8 cellular contexts compared by ENCODE assay signal in genomic region chr12:51246254-51246853, GRCh38. TPM values are rescaled to one million over a fixed set of nuclear protein-coding genes. Genes with fewer than 3 reads are reported as not detected.
DNase-seq lines count a peak whose midpoint lies in the region; ATAC-seq, FAIRE-seq and TF ChIP-seq lines count a peak whose summit lies in the region.

No MANE protein-coding gene starts in this region.

- no peaks in the 10 kb centered on the region for H3K27me3 ChIP-seq in right cardiac atrium (ENCODE audit: control insufficient read depth, insufficient read depth)
- H3K27me3 ChIP-seq in stomach = no peaks in the 10 kb centered on the region

- intact Hi-C loops in right cardiac atrium (cut with DNase I) (no loop called here), stomach (cut with DNase I; ENCODE audit: low total_unique reads) (no loop called here)

- ATAC-seq in activated CD8-positive, alpha-beta T cell treated with anti-CD3 and anti-CD28 coated beads, Interleukin-2, amount 10 ng/mL, durations not matched to agents 7 days and 5 days = peak; percentile 66
- peak; percentile 83 for ATAC-seq in right cardiac atrium
- ATAC-seq in HG02588 (IDR thresholded peaks at IDR 0.05; ENCODE audit: unreplicated experiment) = no peak
- ATAC-seq in HG02885 (IDR thresholded peaks at IDR 0.05; ENCODE audit: poor library complexity, unreplicated experiment) = no peak

- H3K4me3 ChIP-seq in right cardiac atrium (ENCODE audit: low read length) (no peak overlapping the region), stomach (no peak overlapping the region)

- H3K27ac Mint-ChIP-seq in activated CD8-positive, alpha-beta T cell treated with anti-CD3 and anti-CD28 coated beads, Interleukin-2, amount 10 ng/mL, durations not matched to agents 7 days and 5 days = peak overlapping the region; percentile 82

- peaks cover 39 to 55% (median 51%) of the 10 kb centered on the region in 4 donors for H3K36me3 ChIP-seq in stomach

- no peaks in the 10 kb centered on the region for H3K27me3 Mint-ChIP-seq in activated CD8-positive, alpha-beta T cell treated with anti-CD3 and anti-CD28 coated beads, Interleukin-2, amount 10 ng/mL, durations not matched to agents 7 days and 5 days (ENCODE audit: low read depth)

- TF ChIP-seq POLR2A in stomach (IDR thresholded peaks at IDR 0.05) = no peak
- TF ChIP-seq POLR2A in H54 (IDR thresholded peaks at IDR 0.05; ENCODE audit: low read depth, low read length) = no peak

- H3K9me3 Mint-ChIP-seq in activated CD8-positive, alpha-beta T cell treated with anti-CD3 and anti-CD28 coated beads, Interleukin-2, amount 10 ng/mL, durations not matched to agents 7 days and 5 days (ENCODE audit: insufficient read depth) = no peaks in the 10 kb centered on the region

- CTCF ChIA-PET in activated CD8-positive, alpha-beta T cell treated with anti-CD3 and anti-CD28 coated beads, Interleukin-2, amount 10 ng/mL, durations not matched to agents 7 days and 5 days (lab: Charles Lee) = interaction anchor here (0.8 to 1.4 kb wide), 5 partner anchors 28 to 197 kb away, joined by 3 to 4 read pairs (median 3); partner anchors contain the start of gene POU6F1

- peak overlapping the region; percentile 9 for H3K4me3 Mint-ChIP-seq in activated CD8-positive, alpha-beta T cell treated with anti-CD3 and anti-CD28 coated beads, Interleukin-2, amount 10 ng/mL, durations not matched to agents 7 days and 5 days

- POLR2A ChIA-PET in activated CD8-positive, alpha-beta T cell treated with anti-CD3 and anti-CD28 coated beads, Interleukin-2, amount 10 ng/mL, durations not matched to agents 7 days and 5 days (lab: Charles Lee) = interaction anchor here (0.9 to 3.9 kb wide), 3 partner anchors 7 to 171 kb away, joined by 3 to 29 read pairs (median 5); partner anchors contain the start of gene DAZAP2

- TF ChIP-seq EP300 in stomach (IDR thresholded peaks at IDR 0.05) = no peak

- peaks cover 7% of the 10 kb centered on the region for H3K4me1 ChIP-seq in right cardiac atrium (ENCODE audit: control insufficient read depth, insufficient read depth, low read length)
- H3K4me1 ChIP-seq in stomach = peaks cover 0 to 67% (median 33%) of the 10 kb centered on the region in 4 donors

- peaks cover 46% of the 10 kb centered on the region for H3K36me3 Mint-ChIP-seq in activated CD8-positive, alpha-beta T cell treated with anti-CD3 and anti-CD28 coated beads, Interleukin-2, amount 10 ng/mL, durations not matched to agents 7 days and 5 days (ENCODE audit: low read depth)

- FAIRE-seq in H54 (lab: Jason Lieb, UNC) = no peak

- H3K27ac ChIP-seq in right cardiac atrium (ENCODE audit: low read length) = peak overlapping the region; percentile 51
- H3K27ac ChIP-seq in stomach = peak overlapping the region; percentile 5 to 73 (median 37)

- peaks cover 51% of the 10 kb centered on the region for H3K4me1 Mint-ChIP-seq in activated CD8-positive, alpha-beta T cell treated with anti-CD3 and anti-CD28 coated beads, Interleukin-2, amount 10 ng/mL, durations not matched to agents 7 days and 5 days (ENCODE audit: low read depth)

- WGBS in right cardiac atrium = 13% methylated on average over 7 of the region's 7 CpGs
- WGBS in stomach, 5 donors = 13 to 39% (median 19%) methylated on average over 7 of the region's 7 CpGs

- DNase-seq in CMK (ENCODE audit: low read depth) (peak; percentile 79), right cardiac atrium (peak in 1 of 3 donors; percentile 25), stomach (no peak), H54 (ENCODE audit: insufficient read length, low spot score) (no peak)
- DNase-seq in activated CD8-positive, alpha-beta T cell treated with anti-CD3 and anti-CD28 coated beads, Interleukin-2, amount 10 ng/mL, durations not matched to agents 7 days and 5 days = peak; percentile 59

- H3K9me3 ChIP-seq in right cardiac atrium (ENCODE audit: control insufficient read depth, low read length) (no peaks in the 10 kb centered on the region), stomach (no peaks in the 10 kb centered on the region)

- TF ChIP-seq CTCF in LNCAP (IDR thresholded peaks at IDR 0.05) (peak; percentile 25; the same call in 1 of the 2 replicates), stomach (IDR thresholded peaks at IDR 0.05) (no peak)

RNA-seq across cellular contexts. Expression of gene DAZAP2, which starts 7.7 kb away (rescaled TPM):
- total RNA-seq in activated CD8-positive, alpha-beta T cell treated with anti-CD3 and anti-CD28 coated beads, Interleukin-2, amount 10 ng/mL, durations not matched to agents 7 days and 5 days = 100 to 1,000 TPM; 186 TPM
- 100 to 1,000 TPM; 150 to 176 (median 168) TPM for total RNA-seq in right cardiac atrium
- polyA plus RNA-seq in right cardiac atrium = 135 TPM
- total RNA-seq in stomach = 100 to 1,000 TPM in 3 of 5 donors, 10 to 100 TPM in 2; 37.4 to 149 (median 144) TPM
- 100 to 1,000 TPM; 141 to 547 (median 311) TPM for polyA plus RNA-seq in stomach

RNA-seq across cellular contexts. Expression of gene SMAGP, which starts 23.9 kb away (rescaled TPM):
- 1 to 10 TPM; 4.3 to 4.7 TPM for total RNA-seq in activated CD8-positive, alpha-beta T cell treated with anti-CD3 and anti-CD28 coated beads, Interleukin-2, amount 10 ng/mL, durations not matched to agents 7 days and 5 days
- total RNA-seq in right cardiac atrium = 1 to 10 TPM; 1.4 to 6.2 (median 3.1) TPM
- polyA plus RNA-seq in right cardiac atrium = 3.6 TPM
- 10 to 100 TPM in 4 of 5 donors, 1 to 10 TPM in 1; 2.3 to 74.9 (median 26.8) TPM for total RNA-seq in stomach
- polyA plus RNA-seq in stomach = 10 to 100 TPM; 22.7 to 30.3 (median 28.4) TPM

RNA-seq across cellular contexts. Expression of gene POU6F1, which starts 28.5 kb away (rescaled TPM):
- 1 to 10 TPM; 1.3 to 2.2 TPM for total RNA-seq in activated CD8-positive, alpha-beta T cell treated with anti-CD3 and anti-CD28 coated beads, Interleukin-2, amount 10 ng/mL, durations not matched to agents 7 days and 5 days
- total RNA-seq in right cardiac atrium = 10 to 100 TPM in 1 of 4 donors, 1 to 10 TPM in 3; 7.7 to 10.2 (median 8.4) TPM
- polyA plus RNA-seq in right cardiac atrium = 4.6 TPM
- total RNA-seq in stomach = 10 to 100 TPM in 3 of 5 donors, 1 to 10 TPM in 2; 5.9 to 16.8 (median 12.9) TPM
- polyA plus RNA-seq in stomach = 1 to 10 TPM; 3.8 to 5.7 (median 5.1) TPM

Comparison
In these comparisons a context has a peak if more than half of its experiments do, and no peak if none do; other contexts are left out.
1. DNase-seq: peak in CMK (single experiment) and activated CD8-positive, alpha-beta T cell treated with anti-CD3 and anti-CD28 coated beads, Interleukin-2, amount 10 ng/mL, durations not matched to agents 7 days and 5 days (single experiment); none in stomach (single experiment) and H54 (single experiment).
2. ATAC-seq: peak in activated CD8-positive, alpha-beta T cell treated with anti-CD3 and anti-CD28 coated beads, Interleukin-2, amount 10 ng/mL, durations not matched to agents 7 days and 5 days (single experiment) and right cardiac atrium (2 of 2); none in HG02588 (single experiment) and HG02885 (single experiment).